8 cellular contexts compared by ENCODE assay signal in genomic region chr12:12726543-12727093, GRCh38. TPM values are rescaled to one million over a fixed set of nuclear protein-coding genes. Genes with fewer than 3 reads are reported as not detected.
DNase-seq lines count a peak whose midpoint lies in the region; ATAC-seq and TF ChIP-seq lines count a peak whose summit lies in the region.

No MANE protein-coding gene starts in this region.

- peaks cover 71% of the 10 kb centered on the region for H3K79me2 ChIP-seq in OCI-LY7 (ENCODE audit: insufficient read depth, low read depth, low read length)

- peaks cover 58% of the 10 kb centered on the region for H3K36me3 Mint-ChIP-seq in activated CD4-positive, alpha-beta T cell treated with anti-CD3 and anti-CD28 coated beads, Interleukin-2, amount 10 ng/mL, durations not matched to agents 7 days and 5 days (ENCODE audit: low read depth)
- H3K36me3 Mint-ChIP-seq in dendritic cell treated with granulocyte-macrophage colony-stimulating factor and Interleukin-4, amounts not matched to agents 40 ng/mL and 50 ng/mL, for 4 days (ENCODE audit: low read depth) = peaks cover 25% of the 10 kb centered on the region
- peaks cover 0 to 8% (median 2%) of the 10 kb centered on the region in 3 donors for H3K36me3 Mint-ChIP-seq in naive thymus-derived CD8-positive, alpha-beta T cell

- CTCF ChIA-PET in activated CD4-positive, alpha-beta T cell treated with anti-CD3 and anti-CD28 coated beads, Interleukin-2, amount 10 ng/mL, durations not matched to agents 7 days and 5 days (lab: Charles Lee) = interaction anchor here (1.2 to 2.4 kb wide), 3 partner anchors 10 to 18 kb away, joined by 3 to 12 read pairs (median 4); no protein-coding TSS in a partner anchor
- CTCF ChIA-PET in OCI-LY7 (lab: Charles Lee; ENCODE audit: unreplicated experiment) = interaction anchor here (0.6 to 1.3 kb wide), 3 partner anchors 10 to 11 kb away, joined by 3 to 4 read pairs (median 3); no protein-coding TSS in a partner anchor

- peaks cover 35% of the 10 kb centered on the region for H3K4me1 ChIP-seq in OCI-LY7 (ENCODE audit: insufficient read depth, low read length, poor library complexity, severe bottlenecking)

- H3K36me3 ChIP-seq in OCI-LY7 (ENCODE audit: insufficient read depth, low read length) = peaks cover 42% of the 10 kb centered on the region

- intact Hi-C loops in OCI-LY7 (cut with micrococcal nuclease; ENCODE audit: unreplicated experiment) = loop anchor here (10.0 kb wide), 3 partner anchors 972 to 1888 kb away; no protein-coding TSS in a partner anchor
- intact Hi-C loops in dendritic cell treated with granulocyte-macrophage colony-stimulating factor and Interleukin-4, amounts not matched to agents 40 ng/mL and 50 ng/mL, for 4 days (cut with micrococcal nuclease) = loop anchor here (10.0 kb wide), 1 partner anchor 368 kb away; no protein-coding TSS in a partner anchor

- POLR2A ChIA-PET in activated CD4-positive, alpha-beta T cell treated with anti-CD3 and anti-CD28 coated beads, Interleukin-2, amount 10 ng/mL, durations not matched to agents 7 days and 5 days (lab: Charles Lee) = interaction anchor here (1.0 to 3.6 kb wide), 3 partner anchors 10 to 370 kb away, joined by 4 to 25 read pairs (median 7); partner anchors contain the start of gene BORCS5
- POLR2A ChIA-PET in OCI-LY7 (lab: Charles Lee) = interaction anchor here (0.6 to 2.8 kb wide), 8 partner anchors 8 to 369 kb away, joined by 3 to 43 read pairs (median 5); partner anchors contain the start of gene CDKN1B
- POLR2A ChIA-PET in naive thymus-derived CD8-positive, alpha-beta T cell (lab: Charles Lee) = interaction anchor here (1.0 to 8.2 kb wide), 5 partner anchors 9 to 370 kb away, joined by 3 to 401 read pairs (median 73); partner anchors contain the start of genes BORCS5, CDKN1B and DUSP16

- H3K4me1 Mint-ChIP-seq in activated CD4-positive, alpha-beta T cell treated with anti-CD3 and anti-CD28 coated beads, Interleukin-2, amount 10 ng/mL, durations not matched to agents 7 days and 5 days = peaks cover 27% of the 10 kb centered on the region
- H3K4me1 Mint-ChIP-seq in dendritic cell treated with granulocyte-macrophage colony-stimulating factor and Interleukin-4, amounts not matched to agents 40 ng/mL and 50 ng/mL, for 4 days (ENCODE audit: low read depth) = peaks cover 9% of the 10 kb centered on the region
- H3K4me1 Mint-ChIP-seq in naive thymus-derived CD8-positive, alpha-beta T cell = peaks cover 7 to 47% (median 38%) of the 10 kb centered on the region in 4 donors

- TF ChIP-seq CTCF in OCI-LY7 (conservative IDR thresholded peaks at IDR 0.05; ENCODE audit: low read length) = no peak

- H3K9me2 ChIP-seq in OCI-LY7 (ENCODE audit: insufficient read depth, low read length) = no peaks in the 10 kb centered on the region

- H3K27me3 Mint-ChIP-seq in activated CD4-positive, alpha-beta T cell treated with anti-CD3 and anti-CD28 coated beads, Interleukin-2, amount 10 ng/mL, durations not matched to agents 7 days and 5 days = no peaks in the 10 kb centered on the region
- no peaks in the 10 kb centered on the region for H3K27me3 Mint-ChIP-seq in dendritic cell treated with granulocyte-macrophage colony-stimulating factor and Interleukin-4, amounts not matched to agents 40 ng/mL and 50 ng/mL, for 4 days
- peaks cover 0 to 6% (median 0%) of the 10 kb centered on the region in 5 donors for H3K27me3 Mint-ChIP-seq in naive thymus-derived CD8-positive, alpha-beta T cell

- peak; percentile 10 for DNase-seq in activated CD4-positive, alpha-beta T cell treated with anti-CD3 and anti-CD28 coated beads, Interleukin-2, amount 10 ng/mL, durations not matched to agents 7 days and 5 days
- DNase-seq in activated CD4-positive, alpha-beta T cell treated with anti-CD3 and anti-CD28 coated beads for 4 hours = no peak
- DNase-seq in OCI-LY7 (ENCODE audit: low spot score) = peak; percentile 29
- DNase-seq in naive thymus-derived CD8-positive, alpha-beta T cell = peak in 1 of 10 donors; percentile 5
- DNase-seq in NK-92 treated with Interleukin-12 subunit alpha and Interleukin-12 subunit beta, amount 100 ng/mL, for 24 hours (lab: John Stamatoyannopoulos, UW) = no peak
- no peak for DNase-seq in stimulated activated CD4-positive, alpha-beta T cell treated with anti-CD3 and anti-CD28 coated beads, Interleukin-4, amount 100 ng/mL, for 1 hour

- peak overlapping the region; percentile 94 for H3K4me2 ChIP-seq in OCI-LY7 (ENCODE audit: low read length)

- BruUV-seq in OCI-LY7 (replicated peaks; lab: Mats Ljungman, UMichigan) = TSS peak; percentile 83

- H3K9me3 ChIP-seq in OCI-LY7 (ENCODE audit: low read length) = no peaks in the 10 kb centered on the region

- H3K4me3 Mint-ChIP-seq in activated CD4-positive, alpha-beta T cell treated with anti-CD3 and anti-CD28 coated beads, Interleukin-2, amount 10 ng/mL, durations not matched to agents 7 days and 5 days = peak overlapping the region; percentile 95
- H3K4me3 Mint-ChIP-seq in dendritic cell treated with granulocyte-macrophage colony-stimulating factor and Interleukin-4, amounts not matched to agents 40 ng/mL and 50 ng/mL, for 4 days = peak overlapping the region; percentile 98
- H3K4me3 Mint-ChIP-seq in naive thymus-derived CD8-positive, alpha-beta T cell = peak overlapping the region; percentile 88 to 98 (median 95)

- no peaks in the 10 kb centered on the region for H3K9me3 Mint-ChIP-seq in activated CD4-positive, alpha-beta T cell treated with anti-CD3 and anti-CD28 coated beads, Interleukin-2, amount 10 ng/mL, durations not matched to agents 7 days and 5 days
- no peaks in the 10 kb centered on the region for H3K9me3 Mint-ChIP-seq in dendritic cell treated with granulocyte-macrophage colony-stimulating factor and Interleukin-4, amounts not matched to agents 40 ng/mL and 50 ng/mL, for 4 days
- H3K9me3 Mint-ChIP-seq in naive thymus-derived CD8-positive, alpha-beta T cell = peaks cover 0 to 2% (median 0%) of the 10 kb centered on the region in 9 donors

- H3K4me3 ChIP-seq in OCI-LY7 (ENCODE audit: low read depth, low read length, poor library complexity, severe bottlenecking) = peak overlapping the region; percentile 88

- H3K27ac ChIP-seq in OCI-LY7 (ENCODE audit: low read depth, low read length, poor library complexity, severe bottlenecking) = peak overlapping the region; percentile 98

- H4K20me1 ChIP-seq in OCI-LY7 (ENCODE audit: insufficient read depth, low read length) = no peaks in the 10 kb centered on the region

- ATAC-seq in naive thymus-derived CD8-positive, alpha-beta T cell = no peak
- no peak for ATAC-seq in GM18502 (IDR thresholded peaks at IDR 0.05; ENCODE audit: poor library complexity, unreplicated experiment)

- peak overlapping the region; percentile 42; the same call in 1 of the 2 replicates for H2AFZ ChIP-seq in OCI-LY7 (ENCODE audit: low read length)

- H3K27ac Mint-ChIP-seq in activated CD4-positive, alpha-beta T cell treated with anti-CD3 and anti-CD28 coated beads, Interleukin-2, amount 10 ng/mL, durations not matched to agents 7 days and 5 days = peak overlapping the region; percentile 98
- peak overlapping the region; percentile 98 for H3K27ac Mint-ChIP-seq in dendritic cell treated with granulocyte-macrophage colony-stimulating factor and Interleukin-4, amounts not matched to agents 40 ng/mL and 50 ng/mL, for 4 days
- H3K27ac Mint-ChIP-seq in naive thymus-derived CD8-positive, alpha-beta T cell = peak overlapping the region; percentile 94 to 100 (median 97)

RNA-seq across cellular contexts. Expression of gene CDKN1B, which starts 9.4 kb away (rescaled TPM):
- 100 to 1,000 TPM; 105 to 117 TPM for total RNA-seq in activated CD4-positive, alpha-beta T cell treated with anti-CD3 and anti-CD28 coated beads, Interleukin-2, amount 10 ng/mL, durations not matched to agents 7 days and 5 days
- 59.4 and 65.7 TPM in 2 replicates for total RNA-seq in OCI-LY7 (2014; rRNA removed; shearing (Covaris generic))
- total RNA-seq in OCI-LY7 (2022) = 45.3 and 54.7 TPM in 2 replicates
- 100 to 1,000 TPM; 161 TPM for total RNA-seq in naive thymus-derived CD8-positive, alpha-beta T cell
- 10 to 100 TPM in 2 of 3 donors, 1 to 10 TPM in 1; 8.3 to 26.9 (median 20.6) TPM for polyA plus RNA-seq in naive thymus-derived CD8-positive, alpha-beta T cell

RNA-seq across cellular contexts. Expression of gene GPR19, which starts 30.6 kb away (rescaled TPM):
- total RNA-seq in activated CD4-positive, alpha-beta T cell treated with anti-CD3 and anti-CD28 coated beads, Interleukin-2, amount 10 ng/mL, durations not matched to agents 7 days and 5 days = 1 to 10 TPM; 7.7 to 9.3 TPM
- total RNA-seq in OCI-LY7 (2014; rRNA removed; shearing (Covaris generic)) = 13.6 and 17.3 TPM in 2 replicates
- 16.9 and 24.2 TPM in 2 replicates for total RNA-seq in OCI-LY7 (2022)
- total RNA-seq in naive thymus-derived CD8-positive, alpha-beta T cell = 1 to 10 TPM; 1.3 to 1.9 TPM
- polyA plus RNA-seq in naive thymus-derived CD8-positive, alpha-beta T cell = under 1 TPM in 2 of 3 donors, not detected in 1; 0.47 to 0.51 TPM

RNA-seq across cellular contexts. Expression of gene APOLD1, which starts 58.8 kb away (rescaled TPM):
- total RNA-seq in activated CD4-positive, alpha-beta T cell treated with anti-CD3 and anti-CD28 coated beads, Interleukin-2, amount 10 ng/mL, durations not matched to agents 7 days and 5 days = 10 to 100 TPM; 14.4 to 15.5 TPM
- total RNA-seq in OCI-LY7 (2014; rRNA removed; shearing (Covaris generic)) = 12.2 and 22.5 TPM in 2 replicates
- 25.8 and 29.5 TPM in 2 replicates for total RNA-seq in OCI-LY7 (2022)
- 1 to 10 TPM; 2.5 to 4.3 TPM for total RNA-seq in naive thymus-derived CD8-positive, alpha-beta T cell
- 1 to 10 TPM in 1 of 3 donors, under 1 TPM in 2; 0.14 to 1.4 (median 0.54) TPM for polyA plus RNA-seq in naive thymus-derived CD8-positive, alpha-beta T cell

Comparison
In these comparisons a context has a peak if more than half of its experiments do, and no peak if none do; other contexts are left out.
1. DNase-seq: peak in activated CD4-positive, alpha-beta T cell treated with anti-CD3 and anti-CD28 coated beads, Interleukin-2, amount 10 ng/mL, durations not matched to agents 7 days and 5 days (single experiment) and OCI-LY7 (single experiment); none in activated CD4-positive, alpha-beta T cell treated with anti-CD3 and anti-CD28 coated beads for 4 hours (0 of 2), NK-92 treated with Interleukin-12 subunit alpha and Interleukin-12 subunit beta, amount 100 ng/mL, for 24 hours (single experiment) and stimulated activated CD4-positive, alpha-beta T cell treated with anti-CD3 and anti-CD28 coated beads, Interleukin-4, amount 100 ng/mL, for 1 hour (single experiment).
2. Peak in every context shown above with its lines, with median percentiles within 50 percentile points of each other: H3K27ac Mint-ChIP-seq and H3K4me3 Mint-ChIP-seq.